ENCODE assay signal across 25 cellular contexts in genomic region chr12:24768415-24768814, GRCh38.
"Had no signal": no experiment of that assay in that cellular context is flagged by ENCODE, and none has a peak within 500 bp of the region (broad histone marks: within the 10 kb centered on the region; RNA-seq: fewer than 3 reads in every experiment).

No MANE protein-coding gene starts in this region.

- H3K4me3 Mint-ChIP-seq: mesothelial cell of epicardium; naive B cell; natural killer cell treated with Interleukin-12 subunit alpha and Interleukin-12 subunit beta and Interleukin-15 and Interleukin-18, amount 100 ng/mL, for 72 hours; neural crest cell; stimulated activated effector memory CD8-positive, alpha-beta T cell treated with anti-CD3 and anti-CD28 coated beads, Interleukin-12 subunit alpha, Interleukin-12 subunit beta, amount 100 ng/mL, for 72 hours had no signal

- H3K36me3 Mint-ChIP-seq: mesothelial cell of epicardium; naive B cell; natural killer cell treated with Interleukin-12 subunit alpha and Interleukin-12 subunit beta and Interleukin-15 and Interleukin-18, amount 100 ng/mL, for 72 hours; stimulated activated effector memory CD8-positive, alpha-beta T cell treated with anti-CD3 and anti-CD28 coated beads, Interleukin-12 subunit alpha, Interleukin-12 subunit beta, amount 100 ng/mL, for 72 hours had no signal

- DNase-seq: cortex of kidney; dorsolateral prefrontal cortex; effector CD4-positive, alpha-beta T cell; foreskin fibroblast; heart left ventricle; kidney; mesenchymal stem cell; mucosa of descending colon; naive B cell; pancreas; stimulated activated CD4-positive, alpha-beta T cell treated with anti-CD3 and anti-CD28 coated beads, Interleukin-12 subunit alpha, Interleukin-12 subunit beta, amount 100 ng/mL, for 4 hours; stimulated activated CD4-positive, alpha-beta T cell treated with anti-CD3 and anti-CD28 coated beads, Interleukin-1b, Interleukin-23, amount 100 ng/mL, for 48 hours; stimulated activated CD4-positive, alpha-beta T cell treated with anti-CD3 and anti-CD28 coated beads, Interleukin-4, amount 100 ng/mL, for 24 hours; stimulated activated naive CD4-positive, alpha-beta T cell treated with Interleukin-2 at 50 U/mL for 16 hours; stomach; thyroid gland; trophoblast cell had no signal

- H3K9me3 Mint-ChIP-seq: natural killer cell treated with Interleukin-12 subunit alpha and Interleukin-12 subunit beta and Interleukin-15 and Interleukin-18, amount 100 ng/mL, for 72 hours; stimulated activated effector memory CD8-positive, alpha-beta T cell treated with anti-CD3 and anti-CD28 coated beads, Interleukin-12 subunit alpha, Interleukin-12 subunit beta, amount 100 ng/mL, for 72 hours had no signal

- ATAC-seq: esophagus mucosa; gastroesophageal sphincter; heart left ventricle; left lobe of liver; mucosa of descending colon; natural killer cell treated with Interleukin-12 subunit alpha and Interleukin-12 subunit beta and Interleukin-15 and Interleukin-18, amount 100 ng/mL, for 72 hours; pancreas; sciatic nerve; stimulated activated effector memory CD8-positive, alpha-beta T cell treated with anti-CD3 and anti-CD28 coated beads, Interleukin-12 subunit alpha, Interleukin-12 subunit beta, amount 100 ng/mL, for 72 hours had no signal

- H3K27ac Mint-ChIP-seq: mesothelial cell of epicardium; naive B cell; natural killer cell treated with Interleukin-12 subunit alpha and Interleukin-12 subunit beta and Interleukin-15 and Interleukin-18, amount 100 ng/mL, for 72 hours; stimulated activated effector memory CD8-positive, alpha-beta T cell treated with anti-CD3 and anti-CD28 coated beads, Interleukin-12 subunit alpha, Interleukin-12 subunit beta, amount 100 ng/mL, for 72 hours had no signal

- H3K4me1 Mint-ChIP-seq: naive B cell had no signal
